Comparison of ENCODE assay signal across 16 cellular contexts in genomic region chr5:163943546-163943945, GRCh38.
DNase-seq lines count a peak whose midpoint lies in the region; ATAC-seq and TF ChIP-seq lines count a peak whose summit lies in the region.
"Had no signal": no experiment of that assay in that cellular context is flagged by ENCODE, and none has a peak within 500 bp of the region (broad histone marks: within the 10 kb centered on the region; RNA-seq: fewer than 3 reads in every experiment).

No MANE protein-coding gene starts in this region.

- H3F3A ChIP-seq in MM.1S (ENCODE audit: insufficient read depth, low read length), result no peaks in the 10 kb centered on the region

- in situ Hi-C loops in ACHN (cut with HindIII; ENCODE audit: low pct_ligation_motif_present, low pct_unique_long_range_greater_than_20kb, low sequenced_read_pairs), result no loop called here

- no peaks in the 10 kb centered on the region for H3K9me2 ChIP-seq in MM.1S (replicated peaks; ENCODE audit: insufficient read depth, low read length)

- DNase-seq in MM.1S, result peak; percentile 30
- DNase-seq in fibroblast of lung (ENCODE audit: low read depth in 2 of 2), result peak; percentile 31 to 41
- DNase-seq in stromal cell of bone marrow (ENCODE audit: low read depth), result peak; percentile 4
- DNase-seq in ACHN, result no peak
- no peak for DNase-seq in iPS-NIHi11 (ENCODE audit: low spot score)
- DNase-seq in hippocampal formation (lab: John Stamatoyannopoulos, UW), result no peak
- DNase-seq: activated CD8-positive, alpha-beta memory T cell treated with anti-CD3 and anti-CD28 coated beads for 24 hours; NCI-H345; OCI-M1 had no signal

- H3K79me2 ChIP-seq in MM.1S (ENCODE audit: low read length) (no peaks in the 10 kb centered on the region), fibroblast of lung (ENCODE audit: control insufficient read depth, insufficient read depth, low read length) (no peaks in the 10 kb centered on the region)

- ATAC-seq in GM21447 (IDR thresholded peaks at IDR 0.05; ENCODE audit: unreplicated experiment) (peak; percentile 54), GM21381 (IDR thresholded peaks at IDR 0.05; ENCODE audit: unreplicated experiment) (no peak)
- ATAC-seq: activated T-helper 17 cell treated with anti-CD3 and anti-CD28 coated beads, Interleukin-2, amount 50 U/mL, for 72 hours; K562 had no signal

- no peaks in the 10 kb centered on the region for H3K27me3 ChIP-seq in MM.1S (replicated peaks; ENCODE audit: insufficient read depth, low read length)
- H3K27me3 ChIP-seq in fibroblast of lung (ENCODE audit: control insufficient read depth, insufficient read depth, low read length), result no peaks in the 10 kb centered on the region
- H3K27me3 ChIP-seq: suprapubic skin had no signal

- H3K27ac ChIP-seq in MM.1S (ENCODE audit: low read length), result no peak overlapping the region
- no peak overlapping the region for H3K27ac ChIP-seq in fibroblast of lung (ENCODE audit: insufficient read depth, low read length)
- H3K27ac ChIP-seq: C4-2B, suprapubic skin, VCaP had no signal

- H4K20me1 ChIP-seq in MM.1S (ENCODE audit: insufficient read depth, low read length) (no peaks in the 10 kb centered on the region), fibroblast of lung (ENCODE audit: control insufficient read depth, extremely low read depth, insufficient read depth, low read length) (no peaks in the 10 kb centered on the region)

- no peak for TF ChIP-seq CTCF in MM.1S (IDR thresholded peaks at IDR 0.05; ENCODE audit: low read length)
- TF ChIP-seq CTCF in fibroblast of lung (conservative IDR thresholded peaks at IDR 0.05 in 1 of 2, IDR thresholded peaks at IDR 0.05 in 1 of 2; ENCODE audit: low read depth in 1 of 2, low read length in 2 of 2), result no peak

- peak overlapping the region; percentile 25; the same call in 1 of the 2 replicates for H3K4me2 ChIP-seq in MM.1S (ENCODE audit: low read depth, low read length)
- H3K4me2 ChIP-seq in fibroblast of lung (ENCODE audit: extremely low read depth, insufficient read depth, low read length), result no peak overlapping the region

- H3K9ac ChIP-seq in MM.1S (ENCODE audit: low read length) (no peak overlapping the region), fibroblast of lung (ENCODE audit: insufficient read depth, low read length) (no peak overlapping the region)

- H3K4me3 ChIP-seq in MM.1S (ENCODE audit: low read length) (no peak overlapping the region), fibroblast of lung (replicated peaks in 1 of 4; ENCODE audit: control extremely low read depth in 1 of 4, insufficient read depth in 1 of 4, low read depth in 3 of 4, low read length in 4 of 4) (no peak overlapping the region)
- H3K4me3 ChIP-seq: K562, suprapubic skin had no signal

- H3K4me1 ChIP-seq in MM.1S (ENCODE audit: low read length), result peaks cover 22% of the 10 kb centered on the region
- no peaks in the 10 kb centered on the region for H3K4me1 ChIP-seq in fibroblast of lung (ENCODE audit: control insufficient read depth, extremely low read depth, insufficient read depth, low read length)
- H3K4me1 ChIP-seq: suprapubic skin had no signal

- H2AFZ ChIP-seq in MM.1S (ENCODE audit: low read length) (no peak overlapping the region), fibroblast of lung (ENCODE audit: low read length) (no peak overlapping the region)

- no peaks in the 10 kb centered on the region for H3K9me3 ChIP-seq in MM.1S (replicated peaks; ENCODE audit: insufficient read depth, low read length)
- H3K9me3 ChIP-seq in fibroblast of lung (ENCODE audit: control insufficient read depth, insufficient read depth, low read depth, low read length), result no peaks in the 10 kb centered on the region
- H3K9me3 ChIP-seq: suprapubic skin had no signal

- no peaks in the 10 kb centered on the region for H3K36me3 ChIP-seq in MM.1S (replicated peaks; ENCODE audit: insufficient read depth, low read length)
- no peaks in the 10 kb centered on the region for H3K36me3 ChIP-seq in fibroblast of lung (ENCODE audit: control insufficient read depth, insufficient read depth, low read length)
- H3K36me3 ChIP-seq: suprapubic skin had no signal

Comparison
In these comparisons a context has a peak if more than half of its experiments do, and no peak if none do; other contexts are left out.
1. DNase-seq: peak in MM.1S (single experiment), fibroblast of lung (2 of 2) and stromal cell of bone marrow (single experiment); none in ACHN (single experiment), iPS-NIHi11 (single experiment) and hippocampal formation (0 of 2).